11 cellular contexts compared by ENCODE assay signal in the genomic region with DNA sequence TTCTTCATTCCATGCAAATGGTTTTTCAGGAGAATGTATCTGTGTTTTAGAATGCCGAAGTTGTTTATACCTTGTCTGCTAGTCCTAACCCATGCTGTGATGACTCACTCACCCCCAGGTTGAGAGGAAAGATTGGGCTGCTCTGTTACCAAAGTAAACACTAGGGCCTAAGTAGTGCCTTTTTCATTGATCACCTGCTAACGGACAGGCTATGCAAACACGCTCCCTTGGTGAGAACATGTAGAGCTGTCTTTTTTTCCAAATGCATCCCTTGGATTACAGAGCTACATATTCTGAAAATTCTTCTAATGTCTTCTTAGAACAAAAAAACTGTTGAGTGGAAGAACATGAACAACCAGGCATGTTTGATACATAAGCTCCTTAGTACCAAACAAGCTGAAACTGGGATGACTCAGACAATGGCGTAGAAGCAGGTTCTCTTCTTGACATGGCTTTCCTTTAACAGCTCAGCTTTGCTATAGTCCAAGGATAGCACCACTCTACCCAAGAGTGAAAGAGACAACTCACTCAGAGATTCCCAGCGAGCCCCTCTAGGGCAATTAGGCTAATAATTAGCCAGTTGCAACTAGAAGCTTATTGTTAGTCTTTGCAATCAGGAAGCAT. TPM values are rescaled to one million over a fixed set of nuclear protein-coding genes. Genes with fewer than 3 reads are reported as not detected.
DNase-seq lines count a peak whose midpoint lies in the region; ATAC-seq and TF ChIP-seq lines count a peak whose summit lies in the region.
"Had no signal": no experiment of that assay in that cellular context is flagged by ENCODE, and none has a peak within 500 bp of the region (broad histone marks: within the 10 kb centered on the region; RNA-seq: fewer than 3 reads in every experiment).

No MANE protein-coding gene starts in this region.

- peaks cover 9% of the 10 kb centered on the region; the same call in 1 of the 2 replicates for H3K36me3 ChIP-seq in iPS-20b (ENCODE audit: insufficient read depth, low read depth, low read length)

- H3K4me3 ChIP-seq in iPS-20b (ENCODE audit: low read length): 0 out of 2 replicates have a peak overlapping the region, but pooled peaks have one; percentile 1

- H3K27ac ChIP-seq in iPS-20b (ENCODE audit: low read length): no peak overlapping the region

- intact Hi-C loops in left cardiac atrium (cut with DNase I): no loop called here

- ATAC-seq in omental fat pad (ENCODE audit: low FRiP score) (no peak), left cardiac atrium (no peak)

- no peaks in the 10 kb centered on the region for H3K27me3 ChIP-seq in iPS-20b (ENCODE audit: insufficient read depth, low read length)

- peaks cover 19% of the 10 kb centered on the region for H3K4me1 ChIP-seq in iPS-20b (ENCODE audit: insufficient read depth, low read length)

- no peak for TF ChIP-seq CTCF in omental fat pad (IDR thresholded peaks at IDR 0.05)
- TF ChIP-seq CTCF in GM10266 (IDR thresholded peaks at IDR 0.05; ENCODE audit: control insufficient read depth, insufficient read depth, low read depth, missing control alignments): no peak

- no peaks in the 10 kb centered on the region for H3K9me3 ChIP-seq in iPS-20b (ENCODE audit: insufficient read depth, low read depth, low read length)

- H3K9ac ChIP-seq in iPS-20b (ENCODE audit: low read depth, low read length): no peak overlapping the region

- DNase-seq in NCI-H2029 treated with DMSO at 0.1 percent for 48 hours (lab: John Stamatoyannopoulos, UW) (peak; percentile 39), NCI-H2029 (lab: John Stamatoyannopoulos, UW) (no peak), SHP77 (lab: John Stamatoyannopoulos, UW) (peak; percentile 93 to 95), omental fat pad (ENCODE audit: low spot score) (no peak), GM10266 (ENCODE audit: extremely low spot score) (no peak), left cardiac atrium (no peak), SKM-1 treated with dmso at 0.1 percent for 144 hours (lab: John Stamatoyannopoulos, UW; ENCODE audit: unreplicated experiment) (no peak)
- DNase-seq: activated CD4-positive, alpha-beta T cell treated with anti-CD3 and anti-CD28 coated beads, Interleukin-2, amount 50 U/mL, for 1 hour; caudate nucleus; NCI-H2171 had no signal

RNA-seq across cellular contexts. Expression of gene PERP, which starts 20.5 kb away (rescaled TPM):
- total RNA-seq in omental fat pad: 10 to 100 TPM in 3 of 4 donors, 1 to 10 TPM in 1; 7.6 to 75.4 (median 23.1) TPM
- 10 to 100 TPM; 36.7 to 45.6 TPM for total RNA-seq in left cardiac atrium

Comparison
In these comparisons a context has a peak if more than half of its experiments do, and no peak if none do; other contexts are left out.
1. DNase-seq: peak in NCI-H2029 treated with DMSO at 0.1 percent for 48 hours (single experiment) and SHP77 (2 of 2); none in NCI-H2029 (single experiment), omental fat pad (single experiment), GM10266 (single experiment), left cardiac atrium (single experiment) and SKM-1 treated with dmso at 0.1 percent for 144 hours (single experiment).